In the genomic region with DNA sequence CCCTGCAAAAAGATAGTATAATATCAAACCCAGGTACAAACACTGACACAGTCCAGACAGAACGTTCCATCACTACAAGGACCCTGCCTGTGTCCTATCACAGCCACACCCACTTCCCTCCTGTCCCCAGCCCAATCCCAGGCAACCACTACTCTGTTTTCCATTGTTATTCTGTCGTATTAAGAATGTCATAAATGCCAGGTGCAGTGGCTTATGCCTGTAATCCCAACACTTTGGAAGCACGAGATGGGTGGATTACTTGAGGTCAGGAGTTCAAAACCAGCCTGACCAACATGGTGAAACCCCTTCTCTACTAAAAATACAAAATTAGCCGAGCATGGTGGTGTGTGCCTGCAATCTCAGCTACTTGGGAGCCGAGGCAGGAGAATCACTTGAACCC, we compare ENCODE assay signal across 25 cellular contexts.
"Had no signal": no experiment of that assay in that cellular context is flagged by ENCODE, and none has a peak within 500 bp of the region (broad histone marks: within the 10 kb centered on the region; RNA-seq: fewer than 3 reads in every experiment).

No MANE protein-coding gene starts in this region.

- DNase-seq: activated CD4-positive, alpha-beta memory T cell treated with anti-CD3 and anti-CD28 coated beads, Interleukin-2, amount 10 ng/mL, durations not matched to agents 7 days and 5 days; activated CD4-positive, alpha-beta T cell treated with anti-CD3 and anti-CD28 coated beads, Interleukin-2, amount 10 ng/mL, durations not matched to agents 24 days and 14 days; activated CD8-positive, alpha-beta memory T cell treated with anti-CD3 and anti-CD28 coated beads, Interleukin-2, amount 10 ng/mL, durations not matched to agents 7 days and 5 days; activated effector memory CD4-positive, alpha-beta T cell treated with anti-CD3 and anti-CD28 coated beads, Interleukin-2, amount 50 U/mL, for 16 hours; activated naive CD4-positive, alpha-beta T cell treated with anti-CD3 and anti-CD28 coated beads, Interleukin-2, amount 10 ng/mL, durations not matched to agents 7 days and 5 days; activated T-cell treated with anti-CD3 and anti-CD28 coated beads for 4 hours; amygdala; effector CD4-positive, alpha-beta T cell; foreskin melanocyte; glutamatergic neuron; immature natural killer cell; nephron progenitor cell; right lobe of liver; small intestine; stimulated activated CD4-positive, alpha-beta T cell treated with anti-CD3 and anti-CD28 coated beads, Interleukin-15, amount 100 ng/mL, for 24 hours; stimulated activated CD4-positive, alpha-beta T cell treated with anti-CD3 and anti-CD28 coated beads, Interleukin-2, amount 100 ng/mL, for 48 hours; stimulated activated CD8-positive, alpha-beta memory T cell treated with anti-CD3 and anti-CD28 coated beads, Interleukin-4, amount 100 ng/mL, for 48 hours; stimulated activated naive B cell treated with anti-CD40 and anti-IgM and Interleukin-4, amounts not matched to agents 10 μg/mL and 1 μg/mL and 100 μg/mL, for 72 hours; transverse colon had no signal

- H3K27ac ChIP-seq: cardiac muscle cell, hepatocyte, left lung, right lobe of liver, transverse colon had no signal

- H3K27me3 ChIP-seq: cardiac muscle cell, hepatocyte, right lobe of liver, transverse colon had no signal

- H3K79me2 ChIP-seq: hepatocyte had no signal

- H3K9me3 ChIP-seq: left lung, right lobe of liver, transverse colon had no signal

- FAIRE-seq: endometrium, small intestine, urothelium cell line had no signal

- H3K4me1 ChIP-seq: left lung, right lobe of liver had no signal

- H2AFZ ChIP-seq: hepatocyte had no signal

- H3K4me2 ChIP-seq: hepatocyte had no signal

- H3K4me3 ChIP-seq: cardiac muscle cell, hepatocyte, left lung, lung, right lobe of liver, transverse colon had no signal

- H3K36me3 ChIP-seq: cardiac muscle cell, left lung, right lobe of liver, transverse colon had no signal
